22 cellular contexts compared by ENCODE assay signal in genomic region chr1:209155556-209155955, GRCh38.
DNase-seq lines count a peak whose midpoint lies in the region; ATAC-seq and TF ChIP-seq lines count a peak whose summit lies in the region.
"Had no signal": no experiment of that assay in that cellular context is flagged by ENCODE, and none has a peak within 500 bp of the region (broad histone marks: within the 10 kb centered on the region; RNA-seq: fewer than 3 reads in every experiment).

No MANE protein-coding gene starts in this region.

- H3K27ac ChIP-seq in SK-N-SH (ENCODE audit: low read depth in 2 of 2, low read length in 1 of 2): no peak overlapping the region
- H3K27ac ChIP-seq in right lobe of liver: no peak overlapping the region
- H3K27ac ChIP-seq: gastrocnemius medialis, upper lobe of left lung had no signal

- no peaks in the 10 kb centered on the region for H3K27me3 ChIP-seq in SK-N-SH (ENCODE audit: insufficient read depth)
- no peaks in the 10 kb centered on the region for H3K27me3 ChIP-seq in adipocyte (replicated peaks; ENCODE audit: control insufficient read depth, insufficient read depth, low read length)
- no peaks in the 10 kb centered on the region for H3K27me3 ChIP-seq in right lobe of liver
- H3K27me3 ChIP-seq: gastrocnemius medialis, upper lobe of left lung had no signal

- intact Hi-C loops in right lobe of liver (cut with DNase I): no loop called here

- CTCF ChIA-PET in SK-N-SH (lab: Yijun Ruan, JAX): interaction anchor here (1.5 kb wide), 1 partner anchor 503 kb away, joined by 5 read pairs; no protein-coding TSS in a partner anchor

- 87% methylated on average over 3 of the region's 3 CpGs for WGBS in SK-N-SH (ENCODE audit: low lambda C conversion rate)
- WGBS in right lobe of liver (ENCODE audit: insufficient coverage, low coverage, low lambda C conversion rate, missing lambda C conversion rate): 35% methylated on average over 3 of the region's 3 CpGs

- H3K9ac ChIP-seq in SK-N-SH: no peak overlapping the region
- no peak overlapping the region for H3K9ac ChIP-seq in adipocyte (ENCODE audit: low read length)

- TF ChIP-seq POLR2A in right lobe of liver (IDR thresholded peaks at IDR 0.05): no peak

- ATAC-seq in SK-N-SH treated with all-trans-retinoic acid at 6 μM for 48 hours (peak; percentile 45; the same call in 1 of the 3 replicates), HG02678 (IDR thresholded peaks at IDR 0.05; ENCODE audit: unreplicated experiment) (no peak), right lobe of liver (no peak)
- ATAC-seq: gastrocnemius medialis; GM12878; HCT116; naive thymus-derived CD8-positive, alpha-beta T cell had no signal

- H3K9me3 ChIP-seq in SK-N-SH: no peaks in the 10 kb centered on the region
- H3K9me3 ChIP-seq in adipocyte (ENCODE audit: control insufficient read depth, low read length): no peaks in the 10 kb centered on the region
- H3K9me3 ChIP-seq in right lobe of liver: no peaks in the 10 kb centered on the region
- H3K9me3 ChIP-seq: gastrocnemius medialis, upper lobe of left lung had no signal

- no peak overlapping the region for H2AFZ ChIP-seq in SK-N-SH (ENCODE audit: low read depth)

- H3K79me2 ChIP-seq in SK-N-SH (ENCODE audit: insufficient read depth): no peaks in the 10 kb centered on the region

- H3K36me3 ChIP-seq in SK-N-SH (replicated peaks in 1 of 2; ENCODE audit: control insufficient read depth in 1 of 2, insufficient read depth in 2 of 2, low read length in 1 of 2) (no peaks in the 10 kb centered on the region), adipocyte (ENCODE audit: control insufficient read depth, insufficient read depth, low read length, severe bottlenecking) (no peaks in the 10 kb centered on the region), right lobe of liver (no peaks in the 10 kb centered on the region)
- H3K36me3 ChIP-seq: gastrocnemius medialis, upper lobe of left lung had no signal

- TF ChIP-seq CTCF in SK-N-SH (IDR thresholded peaks at IDR 0.05): no peak
- no peak for TF ChIP-seq CTCF in right lobe of liver (IDR thresholded peaks at IDR 0.05)

- H3K4me1 ChIP-seq in SK-N-SH (ENCODE audit: control insufficient read depth in 1 of 2, insufficient read depth in 2 of 2, low read depth in 1 of 2, low read length in 1 of 2) (peaks cover 0 to 5% of the 10 kb centered on the region in 2 experiments; a peak in 1 of 4 replicates), adipocyte (ENCODE audit: control insufficient read depth, insufficient read depth, low read length) (no peaks in the 10 kb centered on the region), right lobe of liver (no peaks in the 10 kb centered on the region)
- H3K4me1 ChIP-seq: gastrocnemius medialis, upper lobe of left lung had no signal

- POLR2A ChIA-PET in SK-N-SH (lab: Yijun Ruan, JAX): no interaction called here

- TF ChIP-seq EP300 in SK-N-SH (IDR thresholded peaks at IDR 0.05; ENCODE audit: borderline replicate concordance in 1 of 2, low read depth in 1 of 2, low read length in 1 of 2): no peak

- H3K4me2 ChIP-seq in SK-N-SH: no peak overlapping the region

- TF ChIP-seq RAD21 in SK-N-SH (IDR thresholded peaks at IDR 0.05; ENCODE audit: low read length): no peak

- H4K20me1 ChIP-seq in SK-N-SH (ENCODE audit: insufficient read depth): no peaks in the 10 kb centered on the region

- no peaks in the 10 kb centered on the region for H3F3A ChIP-seq in SK-N-SH (replicated peaks; ENCODE audit: insufficient read depth)

- H3K4me3 ChIP-seq in SK-N-SH (ENCODE audit: low read depth in 2 of 2, low read length in 1 of 2): no peak overlapping the region
- no peak overlapping the region for H3K4me3 ChIP-seq in adipocyte (ENCODE audit: low read length)
- H3K4me3 ChIP-seq in right lobe of liver: no peak overlapping the region
- H3K4me3 ChIP-seq: gastrocnemius medialis, GM12878, upper lobe of left lung had no signal

- no peak for DNase-seq in SK-N-SH
- DNase-seq in adipocyte (ENCODE audit: low read depth): peak; percentile 1
- peak; percentile 67 for DNase-seq in islet precursor cell
- DNase-seq in NCI-H1436 (lab: John Stamatoyannopoulos, UW): no peak
- DNase-seq in right lobe of liver: no peak
- no peak for DNase-seq in NCI-H146 treated with DMSO at 0.1 percent for 48 hours (lab: John Stamatoyannopoulos, UW; ENCODE audit: unreplicated experiment)
- DNase-seq: 8988T; activated CD4-positive, alpha-beta T cell treated with anti-CD3 and anti-CD28 coated beads, Interleukin-2, amount 50 U/mL, for 4 hours; activated effector memory CD4-positive, alpha-beta T cell treated with anti-CD3 and anti-CD28 coated beads, Interleukin-2, amount 50 U/mL, for 16 hours; C1 segment of cervical spinal cord; gastrocnemius medialis; GF-D8; immature natural killer cell; mammary epithelial cell; naive thymus-derived CD8-positive, alpha-beta T cell; NCI-H187; NCI-H226; upper lobe of left lung had no signal

- no peaks in the 10 kb centered on the region for H3K9me2 ChIP-seq in SK-N-SH

TF ChIP-seq in SK-N-SH treated with all-trans-retinoic acid at 6 μM for 48 hours, 23 proteins besides CTCF, POLR2A, EP300 and RAD21 (continues in another document):
- no peak for TF ChIP-seq TCF4 (CRISPR knock-in tag; IDR thresholded peaks at IDR 0.05; ENCODE audit: borderline replicate concordance)
- TF ChIP-seq CSRNP3 (CRISPR knock-in tag; IDR thresholded peaks at IDR 0.05): no peak
- TF ChIP-seq ZFP30 (CRISPR knock-in tag; IDR thresholded peaks at IDR 0.05): no peak
- no peak for TF ChIP-seq ZNF70 (CRISPR knock-in tag; IDR thresholded peaks at IDR 0.05)
- no peak for TF ChIP-seq ZNF565 (CRISPR knock-in tag; conservative IDR thresholded peaks at IDR 0.05; ENCODE audit: low read depth)
- no peak for TF ChIP-seq POU6F1 (CRISPR knock-in tag; IDR thresholded peaks at IDR 0.05; ENCODE audit: borderline replicate concordance, low read depth)
- TF ChIP-seq BACH2 (CRISPR knock-in tag; IDR thresholded peaks at IDR 0.05; ENCODE audit: borderline replicate concordance): no peak

TF ChIP-seq in SK-N-SH, 30 proteins besides CTCF, POLR2A, EP300 and RAD21 (continues in another document):
- TF ChIP-seq TAF1 (IDR thresholded peaks at IDR 0.05; ENCODE audit: borderline replicate concordance, low read depth, low read length) (no peak), ZBTB33 (IDR thresholded peaks at IDR 0.05; ENCODE audit: borderline replicate concordance, low read depth) (no peak), REST (IDR thresholded peaks at IDR 0.05; ENCODE audit: low read depth, low read length) (no peak), JUND (IDR thresholded peaks at IDR 0.05) (no peak), SMC3 (IDR thresholded peaks at IDR 0.05; ENCODE audit: low read depth, low read length) (no peak), RFX5 (IDR thresholded peaks at IDR 0.05; ENCODE audit: low read length) (no peak), IRF3 (IDR thresholded peaks at IDR 0.05; ENCODE audit: low read depth, low read length) (no peak), TEAD4 (IDR thresholded peaks at IDR 0.05; ENCODE audit: borderline replicate concordance, insufficient read depth) (no peak), TCF12 (IDR thresholded peaks at IDR 0.05) (no peak), FOXM1 (IDR thresholded peaks at IDR 0.05; ENCODE audit: low read depth) (no peak), CHD2 (IDR thresholded peaks at IDR 0.05; ENCODE audit: low read length, partially characterized antibody) (no peak)

Comparison
In these comparisons a context has a peak if more than half of its experiments do, and no peak if none do; other contexts are left out.
1. DNase-seq: peak in adipocyte (single experiment) and islet precursor cell (single experiment); none in SK-N-SH (single experiment), NCI-H1436 (single experiment), right lobe of liver (0 of 3) and NCI-H146 treated with DMSO at 0.1 percent for 48 hours (single experiment).